In the genomic region with DNA sequence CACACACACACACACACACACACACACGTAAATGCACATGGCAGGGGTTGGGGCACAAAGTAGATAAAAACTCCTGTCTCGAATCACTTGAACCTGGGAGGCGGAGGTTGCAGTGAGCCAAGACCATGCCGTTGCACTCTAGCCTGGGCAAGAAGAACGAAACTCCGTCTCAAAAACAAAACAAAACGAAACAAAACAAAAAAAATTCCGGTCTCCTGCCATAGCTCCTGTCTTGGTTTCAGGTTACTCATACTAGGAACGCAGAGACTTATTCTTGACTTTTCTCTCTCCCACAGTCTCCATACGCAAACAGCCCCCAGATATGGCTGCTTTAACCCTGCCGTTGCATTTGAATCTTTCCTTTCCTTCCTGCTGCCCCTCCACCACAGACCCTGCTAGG, we compare ENCODE assay signal across 14 cellular contexts.
DNase-seq lines count a peak whose midpoint lies in the region; ATAC-seq and TF ChIP-seq lines count a peak whose summit lies in the region.
"Had no signal": no experiment of that assay in that cellular context is flagged by ENCODE, and none has a peak within 500 bp of the region (broad histone marks: within the 10 kb centered on the region; RNA-seq: fewer than 3 reads in every experiment).

No MANE protein-coding gene starts in this region.

- H3K4me2 ChIP-seq in BLaER1 treated with 17β-estradiol and CSF1 and Interleukin-3, amounts not matched to agents 10 nM and 100 nM = peak overlapping the region in 7 of 11 experiments; percentile 1 to 42 (median 31); a peak in 14 of 22 replicates
- peak overlapping the region; percentile 60 for H3K4me2 ChIP-seq in Loucy (ENCODE audit: low read depth, low read length, poor library complexity, severe bottlenecking)

- H3K9ac ChIP-seq in BLaER1 treated with 17β-estradiol and CSF1 and Interleukin-3, amounts not matched to agents 10 nM and 100 nM = no peak overlapping the region
- peak overlapping the region; percentile 35 for H3K9ac ChIP-seq in Loucy (ENCODE audit: low read depth, low read length, poor library complexity, severe bottlenecking)

- peak; percentile 44 for DNase-seq in epithelial cell of esophagus (ENCODE audit: low read depth)
- DNase-seq in HuH-7.5 (ENCODE audit: low spot score) = no peak
- DNase-seq in activated gamma-delta T cell (lab: John Stamatoyannopoulos, UW) = no peak
- DNase-seq: amniotic stem cell; heart left ventricle; Kasumi-1; stimulated activated CD4-positive, alpha-beta T cell treated with anti-CD3 and anti-CD28 coated beads, Interleukin-2, amount 100 ng/mL, for 48 hours; testis had no signal

- H2AFZ ChIP-seq in Loucy (ENCODE audit: low read length) = peak overlapping the region; percentile 31

- H3K79me2 ChIP-seq in Loucy (ENCODE audit: insufficient read depth, low read length) = no peaks in the 10 kb centered on the region

- peak; percentile 58 for ATAC-seq in GM19025 (IDR thresholded peaks at IDR 0.05; ENCODE audit: low read depth, unreplicated experiment)
- no peak for ATAC-seq in HG03342 (IDR thresholded peaks at IDR 0.05; ENCODE audit: unreplicated experiment)
- ATAC-seq in GM18517 (IDR thresholded peaks at IDR 0.05; ENCODE audit: unreplicated experiment) = no peak
- ATAC-seq: heart left ventricle, Panc1 had no signal

- no peaks in the 10 kb centered on the region for H3K36me3 ChIP-seq in BLaER1 treated with 17β-estradiol and CSF1 and Interleukin-3, amounts not matched to agents 10 nM and 100 nM
- no peaks in the 10 kb centered on the region for H3K36me3 ChIP-seq in Loucy (ENCODE audit: insufficient read depth, low read length)
- H3K36me3 ChIP-seq: heart left ventricle had no signal

- peaks cover 3% of the 10 kb centered on the region; the same call in 1 of the 2 replicates for H3F3A ChIP-seq in Loucy (ENCODE audit: low read depth)

- TF ChIP-seq CTCF in Loucy (conservative IDR thresholded peaks at IDR 0.05; ENCODE audit: low read length) (no peak), epithelial cell of esophagus (IDR thresholded peaks at IDR 0.05; ENCODE audit: insufficient read depth, low read depth, low read length, missing control alignments) (no peak)

- H3K4me3 ChIP-seq in BLaER1 treated with 17β-estradiol and CSF1 and Interleukin-3, amounts not matched to agents 10 nM and 100 nM = no peak overlapping the region
- H3K4me3 ChIP-seq in Loucy (ENCODE audit: low read length, poor library complexity, severe bottlenecking) (peak overlapping the region; percentile 22), epithelial cell of esophagus (ENCODE audit: low read length) (no peak overlapping the region)
- H3K4me3 ChIP-seq: heart left ventricle, testis had no signal

- no peaks in the 10 kb centered on the region for H3K9me2 ChIP-seq in Loucy (replicated peaks; ENCODE audit: low read depth, low read length)

- no peaks in the 10 kb centered on the region for H3K27me3 ChIP-seq in BLaER1 treated with 17β-estradiol and CSF1 and Interleukin-3, amounts not matched to agents 10 nM and 100 nM
- H3K27me3 ChIP-seq in Loucy (ENCODE audit: insufficient read depth, low read length, poor library complexity, severe bottlenecking) = no peaks in the 10 kb centered on the region
- H3K27me3 ChIP-seq: testis had no signal

- no peaks in the 10 kb centered on the region for H4K20me1 ChIP-seq in BLaER1 treated with 17β-estradiol and CSF1 and Interleukin-3, amounts not matched to agents 10 nM and 100 nM
- H4K20me1 ChIP-seq in Loucy (ENCODE audit: insufficient read depth, low read length, poor library complexity, severe bottlenecking) = no peaks in the 10 kb centered on the region

- peaks cover 20 to 62% (median 52%) of the 10 kb centered on the region in 11 experiments for H3K9me3 ChIP-seq in BLaER1 treated with 17β-estradiol and CSF1 and Interleukin-3, amounts not matched to agents 10 nM and 100 nM (replicated peaks in 1 of 11)
- H3K9me3 ChIP-seq in Loucy (ENCODE audit: insufficient read depth, low read depth, low read length) = peaks cover 11% of the 10 kb centered on the region; the same call in 1 of the 2 replicates
- H3K9me3 ChIP-seq: heart left ventricle, testis had no signal

- peaks cover 42 to 67% (median 59%) of the 10 kb centered on the region in 10 experiments for H3K4me1 ChIP-seq in BLaER1 treated with 17β-estradiol and CSF1 and Interleukin-3, amounts not matched to agents 10 nM and 100 nM
- peaks cover 80% of the 10 kb centered on the region for H3K4me1 ChIP-seq in Loucy (ENCODE audit: insufficient read depth, low read length, poor library complexity, severe bottlenecking)
- H3K4me1 ChIP-seq: testis had no signal

- peak overlapping the region in 1 of 11 experiments; percentile 15; a peak in 1 of 22 replicates for H3K27ac ChIP-seq in BLaER1 treated with 17β-estradiol and CSF1 and Interleukin-3, amounts not matched to agents 10 nM and 100 nM
- H3K27ac ChIP-seq: heart left ventricle, testis had no signal
